Comparison of ENCODE assay signal across 12 cellular contexts in the genomic region with DNA sequence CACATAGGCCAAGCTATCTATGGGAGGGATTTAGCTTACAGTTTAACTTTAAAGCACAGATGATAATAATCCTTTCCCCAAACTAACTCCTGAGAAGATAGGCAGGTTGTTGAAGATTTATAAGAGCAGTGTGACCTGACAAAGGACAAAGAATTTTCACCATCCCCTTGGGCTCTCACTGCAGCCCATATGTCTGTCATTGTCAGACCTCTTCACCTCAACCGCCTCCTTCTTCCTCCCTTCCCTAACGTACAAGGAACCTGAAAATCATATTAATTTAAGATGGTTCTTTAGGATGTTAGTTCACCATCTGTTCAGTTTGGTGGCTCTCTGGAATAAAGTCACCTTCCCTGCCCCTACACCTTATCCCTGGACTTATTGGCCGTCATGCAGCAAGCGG. TPM values are rescaled to one million over a fixed set of nuclear protein-coding genes. Genes with fewer than 3 reads are reported as not detected.
A peak's percentile ranks its signal among the peaks of the same experiment; 100 is the strongest.
DNase-seq lines count a peak whose midpoint lies in the region; ATAC-seq, FAIRE-seq and TF ChIP-seq lines count a peak whose summit lies in the region.
"Had no signal": no experiment of that assay in that cellular context is flagged by ENCODE, and none has a peak within 500 bp of the region (broad histone marks: within the 10 kb centered on the region; RNA-seq: fewer than 3 reads in every experiment).

No MANE protein-coding gene starts in this region.

- H3K27me3 ChIP-seq in MM.1S (replicated peaks; ENCODE audit: insufficient read depth, low read length) (no peaks in the 10 kb centered on the region), bronchial epithelial cell (ENCODE audit: control insufficient read depth, insufficient read depth, low read length) (no peaks in the 10 kb centered on the region)

- peaks cover 27% of the 10 kb centered on the region for H3K4me1 ChIP-seq in MM.1S (ENCODE audit: low read length)

- H4K20me1 ChIP-seq in MM.1S (ENCODE audit: insufficient read depth, low read length) = no peaks in the 10 kb centered on the region

- DNase-seq in activated CD4-positive, alpha-beta T cell treated with anti-CD3 and anti-CD28 coated beads, Interleukin-2, amount 10 ng/mL, durations not matched to agents 7 days and 5 days = no peak
- no peak for DNase-seq in activated CD4-positive, alpha-beta T cell treated with anti-CD3 and anti-CD28 coated beads, Interleukin-2, amount 50 U/mL, for 4 hours
- no peak for DNase-seq in MM.1S
- DNase-seq in bronchial epithelial cell (ENCODE audit: low read depth) = no peak
- DNase-seq in retinal pigment epithelial cell (ENCODE audit: low read depth) = no peak
- no peak for DNase-seq in NCI-H1436 (lab: John Stamatoyannopoulos, UW)
- no peak for DNase-seq in middle frontal gyrus (ENCODE audit: extremely low spot score, low spot score)
- DNase-seq: aorta, C1 segment of cervical spinal cord, NCI-H1048, right cardiac atrium had no signal

- H3F3A ChIP-seq in MM.1S (ENCODE audit: insufficient read depth, low read length) = peaks cover 43% of the 10 kb centered on the region

- H2AFZ ChIP-seq in MM.1S (ENCODE audit: low read length) = no peak overlapping the region

- TF ChIP-seq CTCF in MM.1S (IDR thresholded peaks at IDR 0.05; ENCODE audit: low read length) (peak; percentile 44), bronchial epithelial cell (IDR thresholded peaks at IDR 0.05; ENCODE audit: insufficient read depth, low read length, severe bottlenecking) (peak; percentile 18), retinal pigment epithelial cell (conservative IDR thresholded peaks at IDR 0.05; ENCODE audit: low read depth, low read length) (peak; percentile 34)

- H3K36me3 ChIP-seq in MM.1S (replicated peaks; ENCODE audit: insufficient read depth, low read length) = no peaks in the 10 kb centered on the region
- no peaks in the 10 kb centered on the region for H3K36me3 ChIP-seq in bronchial epithelial cell (ENCODE audit: control insufficient read depth, insufficient read depth, low read length)

- H3K27ac Mint-ChIP-seq in activated CD4-positive, alpha-beta T cell treated with anti-CD3 and anti-CD28 coated beads, Interleukin-2, amount 10 ng/mL, durations not matched to agents 7 days and 5 days = peak overlapping the region; percentile 41

- no peak for FAIRE-seq in bronchial epithelial cell (lab: Jason Lieb, UNC)

- no peaks in the 10 kb centered on the region for H3K9me3 ChIP-seq in MM.1S (replicated peaks; ENCODE audit: insufficient read depth, low read length)

- no peak overlapping the region for H3K4me3 Mint-ChIP-seq in activated CD4-positive, alpha-beta T cell treated with anti-CD3 and anti-CD28 coated beads, Interleukin-2, amount 10 ng/mL, durations not matched to agents 7 days and 5 days

- peak overlapping the region; percentile 38; the same call in 1 of the 2 replicates for H3K4me2 ChIP-seq in MM.1S (ENCODE audit: low read depth, low read length)

- no peaks in the 10 kb centered on the region for H3K9me2 ChIP-seq in MM.1S (replicated peaks; ENCODE audit: insufficient read depth, low read length)

- CTCF ChIA-PET in activated CD4-positive, alpha-beta T cell treated with anti-CD3 and anti-CD28 coated beads, Interleukin-2, amount 10 ng/mL, durations not matched to agents 7 days and 5 days (lab: Charles Lee) = no interaction called here

- peaks cover 55% of the 10 kb centered on the region for H3K4me1 Mint-ChIP-seq in activated CD4-positive, alpha-beta T cell treated with anti-CD3 and anti-CD28 coated beads, Interleukin-2, amount 10 ng/mL, durations not matched to agents 7 days and 5 days

- POLR2A ChIA-PET in activated CD4-positive, alpha-beta T cell treated with anti-CD3 and anti-CD28 coated beads, Interleukin-2, amount 10 ng/mL, durations not matched to agents 7 days and 5 days (lab: Charles Lee) = no interaction called here

- H3K27ac ChIP-seq in MM.1S (ENCODE audit: low read length) = peak overlapping the region; percentile 23; the same call in 1 of the 2 replicates

- H3K79me2 ChIP-seq in MM.1S (ENCODE audit: low read length) = no peaks in the 10 kb centered on the region

- no peaks in the 10 kb centered on the region for H3K9me3 Mint-ChIP-seq in activated CD4-positive, alpha-beta T cell treated with anti-CD3 and anti-CD28 coated beads, Interleukin-2, amount 10 ng/mL, durations not matched to agents 7 days and 5 days

- peak overlapping the region; percentile 21; the same call in 1 of the 2 replicates for H3K9ac ChIP-seq in MM.1S (ENCODE audit: low read length)

- H3K4me3 ChIP-seq in MM.1S (ENCODE audit: low read length) = no peak overlapping the region
- H3K4me3 ChIP-seq in bronchial epithelial cell (ENCODE audit: low read depth, low read length) = no peak overlapping the region
- no peak overlapping the region for H3K4me3 ChIP-seq in retinal pigment epithelial cell (ENCODE audit: low read length)

- no peaks in the 10 kb centered on the region for H3K27me3 Mint-ChIP-seq in activated CD4-positive, alpha-beta T cell treated with anti-CD3 and anti-CD28 coated beads, Interleukin-2, amount 10 ng/mL, durations not matched to agents 7 days and 5 days

- ATAC-seq in HG03439 (IDR thresholded peaks at IDR 0.05; ENCODE audit: unreplicated experiment) = no peak
- ATAC-seq: right cardiac atrium had no signal

- no peaks in the 10 kb centered on the region for H3K36me3 Mint-ChIP-seq in activated CD4-positive, alpha-beta T cell treated with anti-CD3 and anti-CD28 coated beads, Interleukin-2, amount 10 ng/mL, durations not matched to agents 7 days and 5 days (ENCODE audit: low read depth)

RNA-seq across cellular contexts. Expression of a gene that starts 5.0 kb away (rescaled TPM):
- 1,000 to 10,000 TPM; 2,316 to 2,477 TPM for total RNA-seq in activated CD4-positive, alpha-beta T cell treated with anti-CD3 and anti-CD28 coated beads, Interleukin-2, amount 10 ng/mL, durations not matched to agents 7 days and 5 days
- total RNA-seq in bronchial epithelial cell = 2,323 and 5,262 TPM in 2 replicates

RNA-seq across cellular contexts. Expression of a gene that starts 21.0 kb away (rescaled TPM):
- total RNA-seq in activated CD4-positive, alpha-beta T cell treated with anti-CD3 and anti-CD28 coated beads, Interleukin-2, amount 10 ng/mL, durations not matched to agents 7 days and 5 days = 10 to 100 TPM; 30.7 to 37.3 TPM
- 16.4 and 20.3 TPM in 2 replicates for total RNA-seq in bronchial epithelial cell
